Comparison of ENCODE assay signal across 17 cellular contexts in genomic region chr6:16736856-16737255, GRCh38. TPM values are rescaled to one million over a fixed set of nuclear protein-coding genes. Genes with fewer than 3 reads are reported as not detected.
DNase-seq lines count a peak whose midpoint lies in the region; ATAC-seq and TF ChIP-seq lines count a peak whose summit lies in the region.
"Had no signal": no experiment of that assay in that cellular context is flagged by ENCODE, and none has a peak within 500 bp of the region (broad histone marks: within the 10 kb centered on the region; RNA-seq: fewer than 3 reads in every experiment).

No MANE protein-coding gene starts in this region.

- no peak overlapping the region for H2BK5ac ChIP-seq in mesenchymal stem cell (ENCODE audit: low read depth, low read length, poor library complexity, severe bottlenecking)

- H3K36me3 Mint-ChIP-seq in activated naive CD8-positive, alpha-beta T cell, result peaks cover 20% of the 10 kb centered on the region
- H3K36me3 Mint-ChIP-seq in activated naive CD8-positive, alpha-beta T cell treated with anti-CD3 and anti-CD28 coated beads for 36 hours, result peaks cover 45% of the 10 kb centered on the region
- H3K36me3 Mint-ChIP-seq: naive B cell had no signal

- H4K91ac ChIP-seq in mesenchymal stem cell (ENCODE audit: low read length), result no peak overlapping the region

- H3K36me3 ChIP-seq in adipocyte (ENCODE audit: control insufficient read depth, insufficient read depth, low read length, severe bottlenecking) (no peaks in the 10 kb centered on the region), mesenchymal stem cell (ENCODE audit: control insufficient read depth in 1 of 2, insufficient read depth in 2 of 2, low read depth in 1 of 2, low read length in 2 of 2) (peaks cover 0 to 16% of the 10 kb centered on the region in 2 experiments), thoracic aorta (no peaks in the 10 kb centered on the region), BE2C (no peaks in the 10 kb centered on the region), tibial nerve (no peaks in the 10 kb centered on the region)

- peak overlapping the region; percentile 37 for H3K27ac Mint-ChIP-seq in activated naive CD8-positive, alpha-beta T cell
- H3K27ac Mint-ChIP-seq in activated naive CD8-positive, alpha-beta T cell treated with anti-CD3 and anti-CD28 coated beads for 36 hours, result no peak overlapping the region
- H3K27ac Mint-ChIP-seq: activated naive CD4-positive, alpha-beta T cell treated with anti-CD3 and anti-CD28 coated beads, Interleukin-2, amount 10 ng/mL, durations not matched to agents 7 days and 5 days had no signal

- H2AK5ac ChIP-seq in mesenchymal stem cell (ENCODE audit: low read length, severe bottlenecking), result no peak overlapping the region

- H3K27ac ChIP-seq in mesenchymal stem cell (ENCODE audit: low read length, poor library complexity, severe bottlenecking) (peak overlapping the region; percentile 54), thoracic aorta (peak overlapping the region; percentile 18 to 45), tibial nerve (peak overlapping the region in 2 of 4 donors; percentile 39 to 58)

- no peak for ATAC-seq in thoracic aorta (ENCODE audit: insufficient number of reproducible peaks, low FRiP score, low read depth)

- no peak overlapping the region for H4K8ac ChIP-seq in mesenchymal stem cell (ENCODE audit: low read length)

- H3K4me1 Mint-ChIP-seq in activated naive CD8-positive, alpha-beta T cell (ENCODE audit: low read depth), result peaks cover 43% of the 10 kb centered on the region
- H3K4me1 Mint-ChIP-seq in activated naive CD8-positive, alpha-beta T cell treated with anti-CD3 and anti-CD28 coated beads for 36 hours, result peaks cover 51% of the 10 kb centered on the region
- H3K4me1 Mint-ChIP-seq: naive B cell had no signal

- H3K14ac ChIP-seq in mesenchymal stem cell (ENCODE audit: low read length in 2 of 2), result no peak overlapping the region

- no peak overlapping the region for H3K18ac ChIP-seq in mesenchymal stem cell (ENCODE audit: low read depth in 1 of 2, low read length in 2 of 2)

- H3K9me3 Mint-ChIP-seq in activated naive CD8-positive, alpha-beta T cell (ENCODE audit: low read depth), result no peaks in the 10 kb centered on the region
- no peaks in the 10 kb centered on the region for H3K9me3 Mint-ChIP-seq in activated naive CD8-positive, alpha-beta T cell treated with anti-CD3 and anti-CD28 coated beads for 36 hours
- H3K9me3 Mint-ChIP-seq: activated naive CD4-positive, alpha-beta T cell treated with anti-CD3 and anti-CD28 coated beads, Interleukin-2, amount 10 ng/mL, durations not matched to agents 7 days and 5 days; naive B cell had no signal

- no peak overlapping the region for H3K4me2 ChIP-seq in mesenchymal stem cell (ENCODE audit: low read length, poor library complexity, severe bottlenecking)

- no peak overlapping the region for H2BK15ac ChIP-seq in mesenchymal stem cell (ENCODE audit: low read depth, poor library complexity, severe bottlenecking)

- H3K4me3 Mint-ChIP-seq in activated naive CD8-positive, alpha-beta T cell, result no peak overlapping the region
- H3K4me3 Mint-ChIP-seq in activated naive CD8-positive, alpha-beta T cell treated with anti-CD3 and anti-CD28 coated beads for 36 hours, result no peak overlapping the region
- H3K4me3 Mint-ChIP-seq: activated naive CD4-positive, alpha-beta T cell treated with anti-CD3 and anti-CD28 coated beads, Interleukin-2, amount 10 ng/mL, durations not matched to agents 7 days and 5 days; naive B cell had no signal

- no peak for TF ChIP-seq EP300 in tibial nerve (IDR thresholded peaks at IDR 0.05)

- no peaks in the 10 kb centered on the region for H3K27me3 Mint-ChIP-seq in activated naive CD8-positive, alpha-beta T cell
- no peaks in the 10 kb centered on the region for H3K27me3 Mint-ChIP-seq in activated naive CD8-positive, alpha-beta T cell treated with anti-CD3 and anti-CD28 coated beads for 36 hours
- H3K27me3 Mint-ChIP-seq: activated naive CD4-positive, alpha-beta T cell treated with anti-CD3 and anti-CD28 coated beads, Interleukin-2, amount 10 ng/mL, durations not matched to agents 7 days and 5 days had no signal

- no peak overlapping the region for H3K23ac ChIP-seq in mesenchymal stem cell (ENCODE audit: low read length in 2 of 2)

- no peak overlapping the region for H3K4ac ChIP-seq in mesenchymal stem cell (ENCODE audit: low read depth in 1 of 2, low read length in 2 of 2)

- H3K4me3 ChIP-seq in adipocyte (ENCODE audit: low read length), result peak overlapping the region; percentile 17
- no peak overlapping the region for H3K4me3 ChIP-seq in mesenchymal stem cell (ENCODE audit: insufficient read depth in 1 of 2, low read depth in 1 of 2, low read length in 2 of 2)
- H3K4me3 ChIP-seq in thoracic aorta, result peak overlapping the region; percentile 27
- no peak overlapping the region for H3K4me3 ChIP-seq in BE2C (ENCODE audit: low read depth, low read length)
- H3K4me3 ChIP-seq in tibial nerve, result no peak overlapping the region

- no peak overlapping the region for H2BK120ac ChIP-seq in mesenchymal stem cell (ENCODE audit: low read depth, low read length)

- H3K27me3 ChIP-seq in adipocyte (replicated peaks; ENCODE audit: control insufficient read depth, insufficient read depth, low read length) (no peaks in the 10 kb centered on the region), mesenchymal stem cell (ENCODE audit: control insufficient read depth in 1 of 2, insufficient read depth in 1 of 2, low read length in 2 of 2) (no peaks in the 10 kb centered on the region), thoracic aorta (replicated peaks; ENCODE audit: insufficient read depth) (no peaks in the 10 kb centered on the region), BE2C (no peaks in the 10 kb centered on the region), tibial nerve (no peaks in the 10 kb centered on the region)

- H3K9ac ChIP-seq in adipocyte (ENCODE audit: low read length), result peak overlapping the region; percentile 25
- peak overlapping the region; percentile 57 for H3K9ac ChIP-seq in mesenchymal stem cell (ENCODE audit: low read length)

- TF ChIP-seq CTCF in thoracic aorta (IDR thresholded peaks at IDR 0.05) (no peak), BE2C (IDR thresholded peaks at IDR 0.05; ENCODE audit: low read depth, low read length) (no peak), tibial nerve (IDR thresholded peaks at IDR 0.05) (no peak)

- no peak for TF ChIP-seq POLR2A in tibial nerve (IDR thresholded peaks at IDR 0.05)

- no peak overlapping the region for H2AFZ ChIP-seq in mesenchymal stem cell (ENCODE audit: low read depth, low read length)

- no peak overlapping the region for H2BK12ac ChIP-seq in mesenchymal stem cell (ENCODE audit: low read length in 2 of 2)

- DNase-seq in activated naive CD8-positive, alpha-beta T cell treated with anti-CD3 and anti-CD28 coated beads for 36 hours, result no peak
- DNase-seq in adipocyte (ENCODE audit: low read depth), result no peak
- DNase-seq in mesenchymal stem cell, result no peak
- no peak for DNase-seq in thoracic aorta (ENCODE audit: low spot score)
- DNase-seq in BE2C, result no peak
- DNase-seq in tibial nerve (ENCODE audit: low spot score in 2 of 2), result no peak
- no peak for DNase-seq in SIG-M5 (lab: John Stamatoyannopoulos, UW)
- DNase-seq: activated CD8-positive, alpha-beta memory T cell treated with anti-CD3 and anti-CD28 coated beads for 24 hours; activated naive CD4-positive, alpha-beta T cell treated with anti-CD3 and anti-CD28 coated beads, Interleukin-2, amount 10 ng/mL, durations not matched to agents 7 days and 5 days; cerebellar nuclear complex; DMS153; naive B cell; NCI-H187 treated with DMSO at 0.1 percent for 48 hours; SHP77 treated with DMSO at 0.1 percent for 48 hours; small intestine; trophoblast cell had no signal

- H3K9me3 ChIP-seq in adipocyte (ENCODE audit: control insufficient read depth, low read length) (no peaks in the 10 kb centered on the region), mesenchymal stem cell (ENCODE audit: control insufficient read depth, low read length) (no peaks in the 10 kb centered on the region), thoracic aorta (no peaks in the 10 kb centered on the region), BE2C (no peaks in the 10 kb centered on the region), tibial nerve (no peaks in the 10 kb centered on the region)

- H3K4me1 ChIP-seq in adipocyte (ENCODE audit: control insufficient read depth, insufficient read depth, low read length) (peaks cover 54% of the 10 kb centered on the region), mesenchymal stem cell (ENCODE audit: control insufficient read depth, insufficient read depth, low read depth, low read length) (peaks cover 7% of the 10 kb centered on the region), thoracic aorta (ENCODE audit: control insufficient read depth in 1 of 2, low read depth in 2 of 2) (peaks cover 28 to 77% of the 10 kb centered on the region in 2 donors), BE2C (no peaks in the 10 kb centered on the region), tibial nerve (peaks cover 0 to 61% (median 29%) of the 10 kb centered on the region in 4 donors)

- H3K79me1 ChIP-seq in mesenchymal stem cell (replicated peaks; ENCODE audit: low read length, poor library complexity, severe bottlenecking), result peaks cover 24% of the 10 kb centered on the region

- 84% methylated on average over 4 of the region's 4 CpGs for WGBS in mesenchymal stem cell
- WGBS in tibial nerve, 2 donors, result 51 to 53% methylated on average over 4 of the region's 4 CpGs

RNA-seq across cellular contexts. Expression of gene ATXN1, which starts 24.4 kb away (rescaled TPM):
- total RNA-seq in activated naive CD8-positive, alpha-beta T cell treated with anti-CD3 and anti-CD28 coated beads for 36 hours, result 10 to 100 TPM; 27.8 to 32.8 TPM
- polyA plus RNA-seq in mesenchymal stem cell (2013, experiment 1 of 2), result 16.8 TPM
- 16.0 TPM for polyA plus RNA-seq in mesenchymal stem cell (2013, experiment 2 of 2)
- total RNA-seq in thoracic aorta, result 10 to 100 TPM; 59.8 to 62.4 TPM
- 2.3 TPM for polyA plus RNA-seq in BE2C (2012; ENCODE audit: insufficient read depth, insufficient read length, low read depth)
- 10 to 100 TPM; 24.9 to 48.0 (median 36.8) TPM for total RNA-seq in tibial nerve

Comparison
In these comparisons a context has a peak if more than half of its experiments do, and no peak if none do; other contexts are left out.
1. H3K4me3 ChIP-seq: peak in adipocyte (single experiment) and thoracic aorta (single experiment); none in mesenchymal stem cell (0 of 2), BE2C (single experiment) and tibial nerve (0 of 4).